In the genomic region with DNA sequence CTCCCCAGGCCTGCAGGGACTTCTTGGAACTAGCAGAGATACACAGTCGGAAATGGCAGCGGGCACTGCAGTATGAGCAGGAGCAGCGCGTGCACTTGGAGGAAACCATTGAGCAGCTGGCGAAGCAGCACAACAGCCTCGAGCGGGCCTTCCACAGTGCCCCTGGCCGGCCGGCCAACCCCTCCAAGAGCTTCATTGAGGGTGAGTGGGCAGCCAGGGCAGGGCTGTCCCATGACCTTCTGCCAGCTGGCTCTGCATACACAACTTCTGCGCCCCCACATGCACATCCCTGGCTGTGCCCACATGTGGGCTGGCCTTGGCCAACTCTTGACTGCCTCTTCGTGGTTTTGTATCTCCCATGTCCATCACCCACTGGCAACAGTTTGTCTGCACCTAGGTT, we compare ENCODE assay signal across 17 cellular contexts.
DNase-seq lines count a peak whose midpoint lies in the region; ATAC-seq and TF ChIP-seq lines count a peak whose summit lies in the region.
"Had no signal": no experiment of that assay in that cellular context is flagged by ENCODE, and none has a peak within 500 bp of the region (broad histone marks: within the 10 kb centered on the region; RNA-seq: fewer than 3 reads in every experiment).

No MANE protein-coding gene starts in this region.

- TF ChIP-seq CTCF in suprapubic skin (IDR thresholded peaks at IDR 0.05) (no peak), GM20000 (IDR thresholded peaks at IDR 0.05; ENCODE audit: extremely low read depth, missing control alignments) (no peak)

- H3K4me1 ChIP-seq in suprapubic skin: no peaks in the 10 kb centered on the region
- H3K4me1 ChIP-seq: SJCRH30 had no signal

- H3K27me3 ChIP-seq in suprapubic skin: no peaks in the 10 kb centered on the region
- H3K27me3 ChIP-seq: BLaER1 treated with 17β-estradiol and CSF1 and Interleukin-3, amounts not matched to agents 10 nM and 100 nM; SJCRH30 had no signal

- no peaks in the 10 kb centered on the region for H3K9me3 ChIP-seq in suprapubic skin
- H3K9me3 ChIP-seq: A549; BLaER1 treated with 17β-estradiol and CSF1 and Interleukin-3, amounts not matched to agents 10 nM and 100 nM; SJCRH30 had no signal

- TF ChIP-seq EP300 in suprapubic skin (IDR thresholded peaks at IDR 0.05): no peak

- H3K36me3 ChIP-seq in suprapubic skin: peaks cover 5% of the 10 kb centered on the region
- H3K36me3 ChIP-seq: SJCRH30 had no signal

- intact Hi-C loops in Right ventricle myocardium inferior (cut with DNase I) (loop anchor here (10.0 kb wide), 1 partner anchor 123 kb away; no protein-coding TSS in a partner anchor), left cardiac atrium (cut with DNase I) (no loop called here)

- peak; percentile 69 for DNase-seq in Right ventricle myocardium inferior (ENCODE audit: missing footprints)
- DNase-seq in left cardiac atrium: no peak
- DNase-seq in islet precursor cell: peak; percentile 46
- peak; percentile 36 for DNase-seq in myocyte (ENCODE audit: low read depth)
- peak; percentile 40 for DNase-seq in suprapubic skin (ENCODE audit: low spot score in 2 of 2)
- DNase-seq in GM20000 (ENCODE audit: low spot score): no peak
- DNase-seq in AG08395 (ENCODE audit: low spot score): no peak
- DNase-seq in SKM-1 treated with dmso at 0.1 percent for 144 hours (lab: John Stamatoyannopoulos, UW; ENCODE audit: unreplicated experiment): no peak
- DNase-seq: CD8-positive, alpha-beta memory T cell; Karpas-422; NCI-H1436; NCI-H1930; NCI-H226; NCI-H524; SJCRH30 had no signal

- H3K4me3 ChIP-seq in suprapubic skin: no peak overlapping the region
- H3K4me3 ChIP-seq: A549; BLaER1 treated with 17β-estradiol and CSF1 and Interleukin-3, amounts not matched to agents 10 nM and 100 nM; SJCRH30 had no signal

- 93% methylated on average over 7 of the region's 11 CpGs for WGBS in suprapubic skin

- TF ChIP-seq POLR2A in suprapubic skin (IDR thresholded peaks at IDR 0.05): no peak

- ATAC-seq in Right ventricle myocardium inferior (no peak), left cardiac atrium (no peak)
- ATAC-seq: A549 had no signal

- no peak overlapping the region for H3K27ac ChIP-seq in suprapubic skin
- H3K27ac ChIP-seq: A549; BLaER1 treated with 17β-estradiol and CSF1 and Interleukin-3, amounts not matched to agents 10 nM and 100 nM; SJCRH30 had no signal

Comparison
In these comparisons a context has a peak if more than half of its experiments do, and no peak if none do; other contexts are left out.
1. DNase-seq: peak in Right ventricle myocardium inferior (single experiment), islet precursor cell (single experiment), myocyte (single experiment) and suprapubic skin (2 of 2); none in left cardiac atrium (single experiment), GM20000 (single experiment), AG08395 (single experiment) and SKM-1 treated with dmso at 0.1 percent for 144 hours (single experiment).